8 cellular contexts compared by ENCODE assay signal in genomic region chr6:99822741-99823512, GRCh38.
DNase-seq lines count a peak whose midpoint lies in the region; ATAC-seq, FAIRE-seq and TF ChIP-seq lines count a peak whose summit lies in the region.

No MANE protein-coding gene starts in this region.

- FAIRE-seq in islet of Langerhans (lab: Jason Lieb, UNC): peak; percentile 36

- no peak overlapping the region for H3K4me3 ChIP-seq in GM12864 (ENCODE audit: low read depth, low read length)

- ATAC-seq in HG03280 (IDR thresholded peaks at IDR 0.05; ENCODE audit: unreplicated experiment): peak; percentile 59

- DNase-seq in AG08395 (ENCODE audit: low spot score) (peak; percentile 73), GM12864 (ENCODE audit: low read depth) (no peak), NCI-H446 treated with DMSO at 0.1 percent for 48 hours (lab: John Stamatoyannopoulos, UW) (peak; percentile 45), astrocyte of the hippocampus (ENCODE audit: low read depth, low spot score) (peak; percentile 75), middle frontal gyrus (ENCODE audit: extremely low spot score, low spot score) (no peak)
- DNase-seq in activated effector memory CD4-positive, alpha-beta T cell treated with Interleukin-2 at 50 U/mL for 16 hours: no peak

- TF ChIP-seq CTCF in GM12864 (IDR thresholded peaks at IDR 0.05; ENCODE audit: low read depth, low read length, missing control alignments): peak; percentile 25

Comparison
In these comparisons a context has a peak if more than half of its experiments do, and no peak if none do; other contexts are left out.
1. DNase-seq: peak in AG08395 (single experiment), NCI-H446 treated with DMSO at 0.1 percent for 48 hours (single experiment) and astrocyte of the hippocampus (single experiment); none in GM12864 (single experiment), middle frontal gyrus (single experiment) and activated effector memory CD4-positive, alpha-beta T cell treated with Interleukin-2 at 50 U/mL for 16 hours (single experiment).